ENCODE assay signal across 12 cellular contexts in genomic region chr17:45175759-45176140, GRCh38. TPM values are rescaled to one million over a fixed set of nuclear protein-coding genes. Genes with fewer than 3 reads are reported as not detected.
A peak's percentile ranks its signal among the peaks of the same experiment; 100 is the strongest.
DNase-seq lines count a peak whose midpoint lies in the region; ATAC-seq and TF ChIP-seq lines count a peak whose summit lies in the region.
"Had no signal": no experiment of that assay in that cellular context is flagged by ENCODE, and none has a peak within 500 bp of the region (broad histone marks: within the 10 kb centered on the region; RNA-seq: fewer than 3 reads in every experiment).

No MANE protein-coding gene starts in this region.

- in situ Hi-C loops in Panc1 (cut with HindIII; ENCODE audit: low pct_unique_long_range_greater_than_20kb, low sequenced_read_pairs) = no loop called here

- no peak for ATAC-seq in Panc1
- no peak for ATAC-seq in mucosa of descending colon
- no peak for ATAC-seq in GM18505 (IDR thresholded peaks at IDR 0.05; ENCODE audit: unreplicated experiment)
- ATAC-seq: T-cell had no signal

- H3K27ac ChIP-seq in ACC112 (ENCODE audit: low read depth, low read length) (no peak overlapping the region), Panc1 (ENCODE audit: low read length) (peak overlapping the region; percentile 81)
- H3K27ac ChIP-seq: cardiac muscle cell had no signal

- H3K36me3 Mint-ChIP-seq in nephron (ENCODE audit: low read depth) = peaks cover 2% of the 10 kb centered on the region
- H3K36me3 Mint-ChIP-seq: T-cell had no signal

- no peaks in the 10 kb centered on the region for H3K36me3 ChIP-seq in ACC112 (ENCODE audit: insufficient read depth, low read length)
- no peaks in the 10 kb centered on the region for H3K36me3 ChIP-seq in Panc1 (ENCODE audit: control insufficient read depth, insufficient read depth, low read length)
- no peaks in the 10 kb centered on the region for H3K36me3 ChIP-seq in mucosa of descending colon (ENCODE audit: low read depth)
- H3K36me3 ChIP-seq: cardiac muscle cell had no signal

- H3K4me1 Mint-ChIP-seq in nephron = peaks cover 37% of the 10 kb centered on the region

- intact Hi-C loops in Panc1 (cut with micrococcal nuclease; ENCODE audit: unreplicated experiment) = no loop called here
- intact Hi-C loops in mucosa of descending colon (cut with DNase I, micrococcal nuclease) = no loop called here

- H3K4me3 ChIP-seq in ACC112 (ENCODE audit: low read depth, low read length) (no peak overlapping the region), Panc1 (ENCODE audit: low read depth in 2 of 2, low read length in 2 of 2) (no peak overlapping the region), mucosa of descending colon (no peak overlapping the region)
- H3K4me3 ChIP-seq: cardiac muscle cell, K562 had no signal

- H3K4me1 ChIP-seq in ACC112 (ENCODE audit: control insufficient read depth, insufficient read depth, low read length, unreplicated experiment) = peaks cover 32% of the 10 kb centered on the region
- peaks cover 37% of the 10 kb centered on the region for H3K4me1 ChIP-seq in Panc1 (ENCODE audit: control insufficient read depth, insufficient read depth, low read length)
- H3K4me1 ChIP-seq in mucosa of descending colon (ENCODE audit: low read depth) = peaks cover 36% of the 10 kb centered on the region

- no peaks in the 10 kb centered on the region for H3K79me2 ChIP-seq in ACC112 (ENCODE audit: control insufficient read depth, insufficient read depth, low read length, unreplicated experiment)

- no peak for TF ChIP-seq CTCF in Panc1 (IDR thresholded peaks at IDR 0.05)
- TF ChIP-seq CTCF in nephron (IDR thresholded peaks at IDR 0.05; ENCODE audit: unreplicated experiment in 3 of 3) = no peak
- no peak for TF ChIP-seq CTCF in mucosa of descending colon (IDR thresholded peaks at IDR 0.05)
- TF ChIP-seq CTCF in GM10266 (IDR thresholded peaks at IDR 0.05; ENCODE audit: control insufficient read depth, insufficient read depth, low read depth, missing control alignments) = no peak

- POLR2A ChIA-PET in Panc1 (lab: Charles Lee) = interaction anchor here (0.7 kb wide), 1 partner anchor 26 kb away, joined by 3 read pairs; no protein-coding TSS in a partner anchor

- DNase-seq in Panc1 (ENCODE audit: low read depth, low spot score) = no peak
- DNase-seq in mucosa of descending colon = no peak
- no peak for DNase-seq in GM10266 (ENCODE audit: extremely low spot score)
- DNase-seq: activated CD4-positive, alpha-beta T cell treated with anti-CD3 and anti-CD28 coated beads for 4 hours; NCI-H2029 treated with DMSO at 0.1 percent for 48 hours; substantia nigra; T-cell had no signal

- H3K9me3 ChIP-seq in Panc1 (ENCODE audit: control insufficient read depth, insufficient read depth, low read depth, low read length) (no peaks in the 10 kb centered on the region), mucosa of descending colon (no peaks in the 10 kb centered on the region)

- BruUV-seq in Panc1 (replicated peaks; lab: Mats Ljungman, UMichigan) = no TSS peak

- H3K27me3 Mint-ChIP-seq in nephron (ENCODE audit: low read depth) = no peaks in the 10 kb centered on the region
- H3K27me3 Mint-ChIP-seq: T-cell had no signal

- no peak for TF ChIP-seq POLR2A in GM18505 (IDR thresholded peaks at IDR 0.05; ENCODE audit: borderline replicate concordance, extremely low read depth, insufficient read depth, insufficient read length)

- H3K27ac Mint-ChIP-seq in nephron = peak overlapping the region; percentile 84 to 96 (median 91)

- H3K9me3 Mint-ChIP-seq in nephron = no peaks in the 10 kb centered on the region
- H3K9me3 Mint-ChIP-seq: T-cell had no signal

- peak overlapping the region in 1 of 3 experiments; percentile 36 for H3K4me3 Mint-ChIP-seq in nephron
- H3K4me3 Mint-ChIP-seq: T-cell had no signal

- peak overlapping the region; percentile 19 for H2AFZ ChIP-seq in ACC112 (ENCODE audit: low read length, unreplicated experiment)

- CTCF ChIA-PET in Panc1 (lab: Charles Lee) = interaction anchor here (0.6 to 0.8 kb wide), 2 partner anchors 22 to 104 kb away, joined by 3 to 5 read pairs; no protein-coding TSS in a partner anchor

- no peaks in the 10 kb centered on the region for H3K27me3 ChIP-seq in ACC112 (ENCODE audit: insufficient read depth, low read length)
- H3K27me3 ChIP-seq in Panc1 (ENCODE audit: control insufficient read depth, insufficient read depth, low read length) = no peaks in the 10 kb centered on the region
- H3K27me3 ChIP-seq: cardiac muscle cell had no signal

RNA-seq across cellular contexts. Expression of gene HEXIM2, which starts 14.1 kb away (rescaled TPM):
- total RNA-seq in Panc1 (2021; ENCODE audit: unreplicated experiment) (4.5 TPM), mucosa of descending colon (1 to 10 TPM; 3.9 to 9.6 (median 4.5) TPM)
- 10.5 TPM for polyA plus RNA-seq in Panc1 (2012; ENCODE audit: insufficient read length)

RNA-seq across cellular contexts. Expression of gene HEXIM1, which starts 27.5 kb away (rescaled TPM):
- total RNA-seq in Panc1 (2021; ENCODE audit: unreplicated experiment) (59.1 TPM), mucosa of descending colon (10 to 100 TPM; 36.7 to 98.2 (median 37.0) TPM)
- 80.0 TPM for polyA plus RNA-seq in Panc1 (2012; ENCODE audit: insufficient read length)

RNA-seq across cellular contexts. Expression of gene ACBD4, which starts 40.3 kb away (rescaled TPM):
- total RNA-seq in Panc1 (2021; ENCODE audit: unreplicated experiment) (7.7 TPM), mucosa of descending colon (10 to 100 TPM; 18.1 to 28.7 (median 26.3) TPM)
- polyA plus RNA-seq in Panc1 (2012; ENCODE audit: insufficient read length) = 10.3 TPM

RNA-seq across cellular contexts. Expression of gene PLCD3, which starts 43.4 kb away (rescaled TPM):
- total RNA-seq in Panc1 (2021; ENCODE audit: unreplicated experiment) = 125 TPM
- 158 TPM for polyA plus RNA-seq in Panc1 (2012; ENCODE audit: insufficient read length)
- 100 to 1,000 TPM; 205 to 562 (median 232) TPM for total RNA-seq in mucosa of descending colon

RNA-seq across cellular contexts. Expression of gene FMNL1, which starts 45.9 kb away (rescaled TPM):
- total RNA-seq in Panc1 (2021; ENCODE audit: unreplicated experiment) (20.0 TPM), mucosa of descending colon (10 to 100 TPM in 2 of 3 donors, 1 to 10 TPM in 1; 7.4 to 18.1 (median 17.3) TPM)
- polyA plus RNA-seq in Panc1 (2012; ENCODE audit: insufficient read length) = 23.8 TPM
